In genomic region chr5:76252437-76252836, GRCh38 we compare ENCODE assay signal across 22 cellular contexts.
DNase-seq lines count a peak whose midpoint lies in the region; ATAC-seq and TF ChIP-seq lines count a peak whose summit lies in the region.
"Had no signal": no experiment of that assay in that cellular context is flagged by ENCODE, and none has a peak within 500 bp of the region (broad histone marks: within the 10 kb centered on the region; RNA-seq: fewer than 3 reads in every experiment).

No MANE protein-coding gene starts in this region.

- intact Hi-C loops in Calu3 (cut with micrococcal nuclease; ENCODE audit: unreplicated experiment): loop anchor here (5.0 to 10.0 kb wide), 3 partner anchors 50 to 292 kb away; no protein-coding TSS in a partner anchor
- intact Hi-C loops in PC-3 (cut with micrococcal nuclease): loop anchor here (10.0 kb wide), 1 partner anchor 1578 kb away; no protein-coding TSS in a partner anchor
- intact Hi-C loops in right lobe of liver (cut with DNase I): no loop called here

- H3K36me3 ChIP-seq in PC-3 (ENCODE audit: low read depth, low read length): no peaks in the 10 kb centered on the region
- H3K36me3 ChIP-seq in right lobe of liver: no peaks in the 10 kb centered on the region
- H3K36me3 ChIP-seq: SJCRH30 had no signal

- H3K27ac ChIP-seq in PC-3 (ENCODE audit: low read length) (no peak overlapping the region), right lobe of liver (no peak overlapping the region)
- H3K27ac ChIP-seq: SJCRH30 had no signal

- H3K9me3 Mint-ChIP-seq in Calu3 (ENCODE audit: low read depth, unreplicated experiment): no peaks in the 10 kb centered on the region
- H3K9me3 Mint-ChIP-seq: CD8-positive, alpha-beta memory T cell; H9 had no signal

- H4K20me1 ChIP-seq in PC-3 (ENCODE audit: low read length): no peaks in the 10 kb centered on the region

- H3K27me3 Mint-ChIP-seq in Calu3 (ENCODE audit: unreplicated experiment): peaks cover 13% of the 10 kb centered on the region

- no peaks in the 10 kb centered on the region for H3F3A ChIP-seq in PC-3 (ENCODE audit: low read length, unreplicated experiment)

- no peaks in the 10 kb centered on the region for H3K36me3 Mint-ChIP-seq in Calu3 (ENCODE audit: insufficient read depth, unreplicated experiment)
- H3K36me3 Mint-ChIP-seq: CD8-positive, alpha-beta memory T cell had no signal

- TF ChIP-seq CTCF in Calu3 (IDR thresholded peaks at IDR 0.05; ENCODE audit: unreplicated experiment) (no peak), PC-3 (conservative IDR thresholded peaks at IDR 0.05; ENCODE audit: low read depth, low read length) (no peak), epithelial cell of esophagus (IDR thresholded peaks at IDR 0.05; ENCODE audit: insufficient read depth, low read depth, low read length, missing control alignments) (no peak), right lobe of liver (IDR thresholded peaks at IDR 0.05) (no peak)

- no peak for TF ChIP-seq POLR2A in right lobe of liver (IDR thresholded peaks at IDR 0.05)

- H3K4me3 Mint-ChIP-seq in Calu3 (ENCODE audit: low read depth, unreplicated experiment): peak overlapping the region; percentile 42
- H3K4me3 Mint-ChIP-seq: CD8-positive, alpha-beta memory T cell; H9 had no signal

- no peak overlapping the region for H3K4me2 ChIP-seq in PC-3 (ENCODE audit: low read length)

- H2AFZ ChIP-seq in PC-3 (ENCODE audit: low read length): no peak overlapping the region

- no peaks in the 10 kb centered on the region for H3K9me2 ChIP-seq in PC-3 (replicated peaks; ENCODE audit: low read length)

- H3K27me3 ChIP-seq in PC-3 (ENCODE audit: low read length): no peaks in the 10 kb centered on the region
- no peaks in the 10 kb centered on the region for H3K27me3 ChIP-seq in right lobe of liver
- H3K27me3 ChIP-seq: SJCRH30 had no signal

- no peaks in the 10 kb centered on the region for H3K79me2 ChIP-seq in PC-3 (ENCODE audit: low read length)

- ATAC-seq in PC-3: no peak
- no peak for ATAC-seq in left lobe of liver
- ATAC-seq in right lobe of liver: no peak
- no peak for ATAC-seq in GM19397 (IDR thresholded peaks at IDR 0.05; ENCODE audit: unreplicated experiment)
- ATAC-seq: HepG2 had no signal

- H3K4me1 ChIP-seq in PC-3 (ENCODE audit: insufficient read depth, low read length) (no peaks in the 10 kb centered on the region), right lobe of liver (no peaks in the 10 kb centered on the region)
- H3K4me1 ChIP-seq: SJCRH30 had no signal

- CTCF ChIA-PET in Calu3 (lab: Charles Lee): interaction anchor here (0.6 to 2.1 kb wide), 5 partner anchors 39 to 169 kb away, joined by 3 to 11 read pairs (median 3); no protein-coding TSS in a partner anchor
- CTCF ChIA-PET in PC-3 (lab: Charles Lee): no interaction called here

- POLR2A ChIA-PET in PC-3 (lab: Charles Lee; ENCODE audit: unreplicated experiment): no interaction called here

- H3K9me3 ChIP-seq in PC-3 (ENCODE audit: low read length): no peaks in the 10 kb centered on the region
- H3K9me3 ChIP-seq in right lobe of liver: no peaks in the 10 kb centered on the region
- H3K9me3 ChIP-seq: SJCRH30 had no signal

- peak overlapping the region; percentile 78 for H3K27ac Mint-ChIP-seq in Calu3 (ENCODE audit: unreplicated experiment)
- H3K27ac Mint-ChIP-seq: CD8-positive, alpha-beta memory T cell; H9 had no signal

- BruUV-seq in Calu3 (replicated peaks; lab: Mats Ljungman, UMichigan): no TSS peak
- BruUV-seq in PC-3 (replicated peaks; lab: Mats Ljungman, UMichigan): no TSS peak

- DNase-seq in Calu3 (no peak), PC-3 (peak; percentile 22), epithelial cell of esophagus (ENCODE audit: low read depth) (peak; percentile 42), renal cortical epithelial cell (ENCODE audit: low read depth) (peak; percentile 74), left lobe of liver (ENCODE audit: low spot score) (no peak), right lobe of liver (no peak)
- DNase-seq: C1 segment of cervical spinal cord; CD8-positive, alpha-beta memory T cell; DMS 273 treated with DMSO at 0.1 percent for 48 hours; GDM1; H9; KBM-7; MV-4-11; NCI-H187; NCI-H2107; NCI-H2227 treated with DMSO at 0.1 percent for 48 hours; NCI-H524; NCI-H82; OCI-M1; SJCRH30 had no signal

- H3K4me3 ChIP-seq in PC-3 (ENCODE audit: low read length) (no peak overlapping the region), epithelial cell of esophagus (ENCODE audit: low read length) (no peak overlapping the region), right lobe of liver (no peak overlapping the region)
- H3K4me3 ChIP-seq: SJCRH30 had no signal

- WGBS in right lobe of liver (ENCODE audit: insufficient coverage, low coverage, low lambda C conversion rate, missing lambda C conversion rate): 74% methylated on average over 2 of the region's 2 CpGs

- no peak overlapping the region for H3K9ac ChIP-seq in PC-3 (ENCODE audit: low read length)

- H3K4me1 Mint-ChIP-seq in Calu3 (ENCODE audit: low read depth, unreplicated experiment): peaks cover 47% of the 10 kb centered on the region

Comparison
In these comparisons a context has a peak if more than half of its experiments do, and no peak if none do; other contexts are left out.
1. DNase-seq: peak in PC-3 (single experiment), epithelial cell of esophagus (single experiment) and renal cortical epithelial cell (single experiment); none in Calu3 (single experiment), left lobe of liver (single experiment) and right lobe of liver (0 of 3).
2. intact Hi-C loops: an anchor here in Calu3 (5.0 to 10.0 kb wide) and PC-3 (10.0 kb wide); none called in right lobe of liver.